ENCODE assay signal across 12 cellular contexts in the genomic region with DNA sequence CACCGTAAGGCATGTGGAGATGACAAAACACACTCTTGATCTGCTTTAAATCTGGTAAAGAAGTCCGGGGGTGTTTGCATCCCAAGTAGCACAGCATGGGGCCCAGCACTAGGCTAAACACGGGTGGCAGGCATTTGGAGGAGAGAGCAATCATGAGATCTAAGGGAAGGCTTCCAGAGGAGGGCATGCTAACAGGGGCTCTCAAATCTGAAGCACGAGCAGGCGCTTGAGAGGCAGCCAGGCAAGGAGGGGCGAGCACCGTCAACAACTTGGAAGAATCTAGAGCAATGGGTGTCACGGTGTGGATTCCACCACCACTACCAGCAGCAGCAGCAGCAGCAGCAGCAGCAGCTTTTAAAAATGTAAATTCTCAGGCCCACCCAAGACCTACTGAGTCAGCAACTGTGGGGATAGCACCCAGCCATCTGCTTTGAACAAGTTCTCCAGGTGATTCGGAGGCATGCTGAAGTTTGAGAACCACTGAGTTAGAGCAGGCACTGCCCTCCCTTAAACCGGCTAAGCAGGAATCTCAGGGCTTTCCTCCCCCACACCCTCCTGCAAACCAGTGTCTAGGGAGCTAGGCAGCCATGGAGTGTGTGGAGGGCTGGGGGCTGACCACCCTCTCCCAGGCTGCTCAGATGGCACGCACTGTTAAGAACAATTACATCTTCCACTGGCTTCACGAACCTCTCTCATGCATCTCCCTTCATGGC.
"Had no signal": no experiment of that assay in that cellular context is flagged by ENCODE, and none has a peak within 500 bp of the region (broad histone marks: within the 10 kb centered on the region; RNA-seq: fewer than 3 reads in every experiment).

No MANE protein-coding gene starts in this region.

- ATAC-seq: activated naive CD8-positive, alpha-beta T cell treated with anti-CD3 and anti-CD28 coated beads, Interleukin-2, amount 50 U/mL, for 24 hours; stimulated activated naive CD8-positive, alpha-beta T cell treated with anti-CD3 and anti-CD28 coated beads, Interleukin-15, amount 100 ng/mL, for 72 hours had no signal

- H3K27ac ChIP-seq: ascending aorta, breast epithelium, testis, uterus had no signal

- H3K36me3 ChIP-seq: breast epithelium, uterus had no signal

- H3K9me3 ChIP-seq: ascending aorta, breast epithelium, testis, uterus had no signal

- FAIRE-seq: frontal cortex had no signal

- H3K4me1 ChIP-seq: ascending aorta, breast epithelium, testis, uterus had no signal

- H3K4me3 ChIP-seq: ascending aorta, breast epithelium, lung, testis, uterus had no signal

- H3K27me3 ChIP-seq: ascending aorta, testis, uterus had no signal

- DNase-seq: activated CD4-positive, alpha-beta T cell treated with anti-CD3 and anti-CD28 coated beads, Interleukin-2, amount 50 U/mL, for 1 hour; activated naive CD4-positive, alpha-beta T cell treated with anti-CD3 and anti-CD28 coated beads for 36 hours; activated naive CD8-positive, alpha-beta T cell treated with anti-CD3 and anti-CD28 coated beads, Interleukin-2, amount 50 U/mL, for 24 hours; activated T-cell treated with anti-CD3 and anti-CD28 coated beads for 4 hours; effector memory CD4-positive, alpha-beta T cell; stimulated activated naive CD8-positive, alpha-beta T cell treated with anti-CD3 and anti-CD28 coated beads, Interleukin-15, amount 100 ng/mL, for 72 hours; testis; uterus had no signal
